Comparison of ENCODE assay signal across 1 cellular context in genomic region chr6:113967777-113968176, GRCh38.
TF ChIP-seq lines count a peak whose summit lies in the region.

No MANE protein-coding gene starts in this region.

TF ChIP-seq in SK-N-SH, 30 proteins besides CTCF, POLR2A, EP300 and RAD21 (continued from another document):
- no peak for TF ChIP-seq ZBTB33 (IDR thresholded peaks at IDR 0.05; ENCODE audit: borderline replicate concordance, low read depth)
- TF ChIP-seq MXI1 (IDR thresholded peaks at IDR 0.05; ENCODE audit: low read depth, low read length) = no peak
- no peak for TF ChIP-seq USF1 (IDR thresholded peaks at IDR 0.05; ENCODE audit: borderline replicate concordance, low read depth)
- TF ChIP-seq REST (IDR thresholded peaks at IDR 0.05; ENCODE audit: low read depth, low read length) = no peak
- no peak for TF ChIP-seq JUND (IDR thresholded peaks at IDR 0.05)
- TF ChIP-seq SIN3A (IDR thresholded peaks at IDR 0.05; ENCODE audit: borderline replicate concordance, low read depth, low read length) = no peak
- TF ChIP-seq MAX (IDR thresholded peaks at IDR 0.05; ENCODE audit: low read depth) = no peak
- no peak for TF ChIP-seq POLR2AphosphoS5 (IDR thresholded peaks at IDR 0.05; ENCODE audit: low read depth, low read length)
- TF ChIP-seq, protein P1, sequence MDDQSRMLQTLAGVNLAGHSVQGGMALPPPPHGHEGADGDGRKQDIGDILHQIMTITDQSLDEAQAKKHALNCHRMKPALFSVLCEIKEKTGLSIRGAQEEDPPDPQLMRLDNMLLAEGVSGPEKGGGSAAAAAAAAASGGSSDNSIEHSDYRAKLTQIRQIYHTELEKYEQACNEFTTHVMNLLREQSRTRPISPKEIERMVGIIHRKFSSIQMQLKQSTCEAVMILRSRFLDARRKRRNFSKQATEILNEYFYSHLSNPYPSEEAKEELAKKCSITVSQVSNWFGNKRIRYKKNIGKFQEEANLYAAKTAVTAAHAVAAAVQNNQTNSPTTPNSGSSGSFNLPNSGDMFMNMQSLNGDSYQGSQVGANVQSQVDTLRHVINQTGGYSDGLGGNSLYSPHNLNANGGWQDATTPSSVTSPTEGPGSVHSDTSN (IDR thresholded peaks at IDR 0.05) = no peak
TF ChIP-seq in SK-N-SH: peak in this region for 0.
